In the genomic region with DNA sequence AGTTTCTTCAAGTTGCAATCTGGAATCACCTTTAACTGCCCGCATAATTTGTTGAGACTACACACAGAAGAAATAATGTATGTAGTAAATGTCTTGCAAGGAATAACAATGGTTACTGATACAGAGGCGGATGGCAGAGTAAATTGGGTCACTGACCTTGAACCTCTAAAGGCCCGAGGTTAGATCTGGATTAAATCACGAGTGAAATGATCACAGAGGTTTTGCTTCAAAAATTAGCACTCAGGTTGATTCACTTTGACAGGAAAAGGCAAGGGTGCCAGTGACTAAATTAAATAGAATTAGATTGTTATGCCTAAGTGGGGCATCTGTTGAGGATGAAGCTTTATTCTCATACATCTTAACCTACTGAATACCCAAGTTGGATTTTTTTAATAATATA, we compare ENCODE assay signal across 24 cellular contexts.
DNase-seq lines count a peak whose midpoint lies in the region; ATAC-seq and TF ChIP-seq lines count a peak whose summit lies in the region.
"Had no signal": no experiment of that assay in that cellular context is flagged by ENCODE, and none has a peak within 500 bp of the region (broad histone marks: within the 10 kb centered on the region; RNA-seq: fewer than 3 reads in every experiment).

No MANE protein-coding gene starts in this region.

- DNase-seq in G401 (ENCODE audit: low spot score) (peak; percentile 17), LNCaP clone FGC (ENCODE audit: low read depth) (peak; percentile 21), cerebellar cortex (ENCODE audit: low spot score) (peak; percentile 22), retina (peak; percentile 64), left ventricle myocardium inferior (no peak), NCI-H2171 treated with DMSO at 0.1 percent for 48 hours (lab: John Stamatoyannopoulos, UW) (no peak)
- DNase-seq: 8988T; ACHN; BE2C; C1 segment of cervical spinal cord; CD4-positive, alpha-beta memory T cell; CD4-positive, CD25-positive, alpha-beta regulatory T cell; CD8-positive, alpha-beta memory T cell; COR-L47; DMS 273 treated with DMSO at 0.1 percent for 48 hours; DMS153; DMS53; DMS79; DND-41; EL; GF-D8 had no signal

- no peak for ATAC-seq in GM19351 (IDR thresholded peaks at IDR 0.05; ENCODE audit: unreplicated experiment)
- ATAC-seq: GM12878 had no signal

- no peak for TF ChIP-seq CTCF in LNCaP clone FGC (IDR thresholded peaks at IDR 0.05; ENCODE audit: control insufficient read depth, extremely low read depth, insufficient read depth)
- no peak for TF ChIP-seq CTCF in left ventricle myocardium inferior (IDR thresholded peaks at IDR 0.05; ENCODE audit: borderline replicate concordance)

- no peaks in the 10 kb centered on the region for H3K36me3 ChIP-seq in left ventricle myocardium inferior
- H3K36me3 ChIP-seq: BE2C, BLaER1 had no signal

- in situ Hi-C loops in G401 (cut with HindIII; ENCODE audit: low sequenced_read_pairs), result no loop called here

- no peaks in the 10 kb centered on the region for H3K4me1 ChIP-seq in left ventricle myocardium inferior
- H3K4me1 ChIP-seq: BE2C, BLaER1 had no signal

- no peak overlapping the region for H3K27ac ChIP-seq in left ventricle myocardium inferior (replicated peaks)
- H3K27ac ChIP-seq: BLaER1 had no signal

- no peaks in the 10 kb centered on the region for H3K27me3 ChIP-seq in left ventricle myocardium inferior (ENCODE audit: low read depth)
- H3K27me3 ChIP-seq: BE2C, BLaER1 had no signal

- intact Hi-C loops in left ventricle myocardium inferior (cut with micrococcal nuclease), result no loop called here

- H3K9me3 ChIP-seq in left ventricle myocardium inferior (replicated peaks), result peaks cover 5% of the 10 kb centered on the region
- H3K9me3 ChIP-seq: BE2C, BLaER1 had no signal

- H3K4me3 ChIP-seq in LNCaP clone FGC (ENCODE audit: low read depth, low read length) (no peak overlapping the region), left ventricle myocardium inferior (no peak overlapping the region)
- H3K4me3 ChIP-seq: BLaER1, GM12878 had no signal

Comparison
In these comparisons a context has a peak if more than half of its experiments do, and no peak if none do; other contexts are left out.
1. DNase-seq: peak in G401 (single experiment), LNCaP clone FGC (single experiment), cerebellar cortex (single experiment) and retina (single experiment); none in left ventricle myocardium inferior (single experiment) and NCI-H2171 treated with DMSO at 0.1 percent for 48 hours (single experiment).